21 cellular contexts compared by ENCODE assay signal in genomic region chr9:133154097-133154989, GRCh38. TPM values are rescaled to one million over a fixed set of nuclear protein-coding genes. Genes with fewer than 3 reads are reported as not detected.
DNase-seq lines count a peak whose midpoint lies in the region; TF ChIP-seq lines count a peak whose summit lies in the region.
"Had no signal": no experiment of that assay in that cellular context is flagged by ENCODE, and none has a peak within 500 bp of the region (broad histone marks: within the 10 kb centered on the region; RNA-seq: fewer than 3 reads in every experiment).

No MANE protein-coding gene starts in this region.

- H2AFZ ChIP-seq in trophoblast cell (ENCODE audit: insufficient read depth, low read length, poor library complexity), result no peak overlapping the region

- no peak for TF ChIP-seq EP300 in Ishikawa (IDR thresholded peaks at IDR 0.05; ENCODE audit: borderline replicate concordance)

- no peaks in the 10 kb centered on the region for H3K36me3 Mint-ChIP-seq in activated naive CD4-positive, alpha-beta T cell treated with anti-CD3 and anti-CD28 coated beads, Interleukin-2, amount 10 ng/mL, durations not matched to agents 7 days and 5 days
- no peaks in the 10 kb centered on the region for H3K36me3 Mint-ChIP-seq in progenitor cell of endocrine pancreas (ENCODE audit: insufficient read depth)
- H3K36me3 Mint-ChIP-seq: IgD-negative memory B cell had no signal

- no peak overlapping the region for H3K4me3 ChIP-seq in trophoblast cell (ENCODE audit: low read depth, low read length)
- H3K4me3 ChIP-seq: SJCRH30 had no signal

- no peak overlapping the region for H2BK120ac ChIP-seq in trophoblast cell (ENCODE audit: insufficient read depth, low read length, poor library complexity)

- H3K27me3 Mint-ChIP-seq in activated naive CD4-positive, alpha-beta T cell treated with anti-CD3 and anti-CD28 coated beads, Interleukin-2, amount 10 ng/mL, durations not matched to agents 7 days and 5 days, result peaks cover 5% of the 10 kb centered on the region
- no peaks in the 10 kb centered on the region for H3K27me3 Mint-ChIP-seq in progenitor cell of endocrine pancreas
- H3K27me3 Mint-ChIP-seq: CD4-positive, alpha-beta T cell; IgD-negative memory B cell had no signal

- no peak overlapping the region for H3K27ac Mint-ChIP-seq in activated naive CD4-positive, alpha-beta T cell treated with anti-CD3 and anti-CD28 coated beads, Interleukin-2, amount 10 ng/mL, durations not matched to agents 7 days and 5 days
- H3K27ac Mint-ChIP-seq in progenitor cell of endocrine pancreas, result peak overlapping the region; percentile 67
- H3K27ac Mint-ChIP-seq: CD4-positive, alpha-beta T cell had no signal

- H4K91ac ChIP-seq in trophoblast cell (ENCODE audit: low read depth, low read length), result no peak overlapping the region

- H3K36me3 ChIP-seq in trophoblast cell (ENCODE audit: control insufficient read depth in 1 of 2, insufficient read depth in 2 of 2, low read length in 2 of 2), result peaks cover 11 to 18% of the 10 kb centered on the region in 2 experiments
- H3K36me3 ChIP-seq: BE2C, SJCRH30 had no signal

- TF ChIP-seq POLR2A in erythroblast (IDR thresholded peaks at IDR 0.05; ENCODE audit: low read length), result peak; percentile 26

- no peaks in the 10 kb centered on the region for H3K9me3 Mint-ChIP-seq in activated naive CD4-positive, alpha-beta T cell treated with anti-CD3 and anti-CD28 coated beads, Interleukin-2, amount 10 ng/mL, durations not matched to agents 7 days and 5 days
- H3K9me3 Mint-ChIP-seq in progenitor cell of endocrine pancreas (ENCODE audit: low read depth), result no peaks in the 10 kb centered on the region
- H3K9me3 Mint-ChIP-seq: CD4-positive, alpha-beta T cell; IgD-negative memory B cell had no signal

- H3K14ac ChIP-seq in trophoblast cell (ENCODE audit: low read length), result no peak overlapping the region

- H3K4ac ChIP-seq in trophoblast cell (ENCODE audit: low read depth, low read length), result no peak overlapping the region

- H4K12ac ChIP-seq in trophoblast cell (ENCODE audit: low read depth, low read length), result no peak overlapping the region

- H3K27ac ChIP-seq in trophoblast cell (ENCODE audit: low read depth, low read length), result no peak overlapping the region
- H3K27ac ChIP-seq: HL-60, SJCRH30 had no signal

- no peak overlapping the region for H2BK5ac ChIP-seq in trophoblast cell (ENCODE audit: low read depth, low read length, poor library complexity)

- no peaks in the 10 kb centered on the region for H3K27me3 ChIP-seq in trophoblast cell (ENCODE audit: insufficient read depth, low read length)
- H3K27me3 ChIP-seq: BE2C had no signal

- no peak overlapping the region for H4K8ac ChIP-seq in trophoblast cell (ENCODE audit: low read depth, low read length)

- H3K79me2 ChIP-seq in trophoblast cell (ENCODE audit: control insufficient read depth, insufficient read depth, low read length, poor library complexity), result peaks cover 2% of the 10 kb centered on the region

- H2BK12ac ChIP-seq in trophoblast cell (ENCODE audit: low read length), result no peak overlapping the region

- no peak overlapping the region for H3K9ac ChIP-seq in trophoblast cell (ENCODE audit: low read length)

- H2AK5ac ChIP-seq in trophoblast cell (ENCODE audit: low read length), result no peak overlapping the region

- H3K9me3 ChIP-seq in trophoblast cell (ENCODE audit: insufficient read depth, low read depth, low read length), result no peaks in the 10 kb centered on the region
- H3K9me3 ChIP-seq: BE2C, Caco-2, SJCRH30 had no signal

- H3K79me1 ChIP-seq in trophoblast cell (ENCODE audit: low read length), result peaks cover 3% of the 10 kb centered on the region

- no peak overlapping the region for H3K18ac ChIP-seq in trophoblast cell (ENCODE audit: low read length)

- peak; percentile 18 for DNase-seq in activated naive CD4-positive, alpha-beta T cell treated with anti-CD3 and anti-CD28 coated beads, Interleukin-2, amount 10 ng/mL, durations not matched to agents 7 days and 5 days
- DNase-seq in activated naive CD4-positive, alpha-beta T cell (lab: John Stamatoyannopoulos, UW), result no peak
- DNase-seq in erythroblast (lab: John Stamatoyannopoulos, UW) (no peak), progenitor cell of endocrine pancreas (ENCODE audit: low spot score, unreplicated experiment) (no peak), trophoblast cell (no peak), NCI-H2171 treated with DMSO at 0.1 percent for 48 hours (lab: John Stamatoyannopoulos, UW) (no peak), NCI-H1092 (lab: John Stamatoyannopoulos, UW) (no peak)
- DNase-seq: BE2C; Caco-2; CD4-positive, alpha-beta T cell; NCI-H1105; NCI-H510A; NCI-H82; PC-3; RPMI8226; SJCRH30 had no signal

- H3K4me1 ChIP-seq in trophoblast cell (ENCODE audit: control insufficient read depth in 1 of 2, insufficient read depth in 2 of 2, low read length in 2 of 2), result peaks cover 3% of the 10 kb centered on the region in 2 experiments
- H3K4me1 ChIP-seq: Caco-2, SJCRH30 had no signal

- H3K4me1 Mint-ChIP-seq in activated naive CD4-positive, alpha-beta T cell treated with anti-CD3 and anti-CD28 coated beads, Interleukin-2, amount 10 ng/mL, durations not matched to agents 7 days and 5 days, result peaks cover 9% of the 10 kb centered on the region
- H3K4me1 Mint-ChIP-seq in progenitor cell of endocrine pancreas (ENCODE audit: low read depth), result no peaks in the 10 kb centered on the region

- TF ChIP-seq CTCF in progenitor cell of endocrine pancreas (IDR thresholded peaks at IDR 0.05; ENCODE audit: unreplicated experiment), result no peak

- H3K23ac ChIP-seq in trophoblast cell (ENCODE audit: low read length), result no peak overlapping the region

- no peak for TF ChIP-seq RAD21 in Ishikawa (IDR thresholded peaks at IDR 0.05; ENCODE audit: low read depth)

- H3K4me2 ChIP-seq in trophoblast cell (ENCODE audit: low read length), result no peak overlapping the region

- CTCF ChIA-PET in activated naive CD4-positive, alpha-beta T cell treated with anti-CD3 and anti-CD28 coated beads, Interleukin-2, amount 10 ng/mL, durations not matched to agents 7 days and 5 days (lab: Charles Lee), result interaction anchor here (1.4 kb wide), 1 partner anchor 114 kb away, joined by 4 read pairs; no protein-coding TSS in a partner anchor

- no CpG with 5 or more reads among the region's 13 CpGs for WGBS in trophoblast cell (ENCODE audit: extremely low coverage, insufficient coverage, insufficient read length)

- no peak overlapping the region for H3K4me3 Mint-ChIP-seq in activated naive CD4-positive, alpha-beta T cell treated with anti-CD3 and anti-CD28 coated beads, Interleukin-2, amount 10 ng/mL, durations not matched to agents 7 days and 5 days
- no peak overlapping the region for H3K4me3 Mint-ChIP-seq in progenitor cell of endocrine pancreas (ENCODE audit: low read depth)
- H3K4me3 Mint-ChIP-seq: CD4-positive, alpha-beta T cell had no signal

TF ChIP-seq in Ishikawa, 13 proteins besides CTCF, POLR2A, EP300 and RAD21:
- TF ChIP-seq, protein P1, sequence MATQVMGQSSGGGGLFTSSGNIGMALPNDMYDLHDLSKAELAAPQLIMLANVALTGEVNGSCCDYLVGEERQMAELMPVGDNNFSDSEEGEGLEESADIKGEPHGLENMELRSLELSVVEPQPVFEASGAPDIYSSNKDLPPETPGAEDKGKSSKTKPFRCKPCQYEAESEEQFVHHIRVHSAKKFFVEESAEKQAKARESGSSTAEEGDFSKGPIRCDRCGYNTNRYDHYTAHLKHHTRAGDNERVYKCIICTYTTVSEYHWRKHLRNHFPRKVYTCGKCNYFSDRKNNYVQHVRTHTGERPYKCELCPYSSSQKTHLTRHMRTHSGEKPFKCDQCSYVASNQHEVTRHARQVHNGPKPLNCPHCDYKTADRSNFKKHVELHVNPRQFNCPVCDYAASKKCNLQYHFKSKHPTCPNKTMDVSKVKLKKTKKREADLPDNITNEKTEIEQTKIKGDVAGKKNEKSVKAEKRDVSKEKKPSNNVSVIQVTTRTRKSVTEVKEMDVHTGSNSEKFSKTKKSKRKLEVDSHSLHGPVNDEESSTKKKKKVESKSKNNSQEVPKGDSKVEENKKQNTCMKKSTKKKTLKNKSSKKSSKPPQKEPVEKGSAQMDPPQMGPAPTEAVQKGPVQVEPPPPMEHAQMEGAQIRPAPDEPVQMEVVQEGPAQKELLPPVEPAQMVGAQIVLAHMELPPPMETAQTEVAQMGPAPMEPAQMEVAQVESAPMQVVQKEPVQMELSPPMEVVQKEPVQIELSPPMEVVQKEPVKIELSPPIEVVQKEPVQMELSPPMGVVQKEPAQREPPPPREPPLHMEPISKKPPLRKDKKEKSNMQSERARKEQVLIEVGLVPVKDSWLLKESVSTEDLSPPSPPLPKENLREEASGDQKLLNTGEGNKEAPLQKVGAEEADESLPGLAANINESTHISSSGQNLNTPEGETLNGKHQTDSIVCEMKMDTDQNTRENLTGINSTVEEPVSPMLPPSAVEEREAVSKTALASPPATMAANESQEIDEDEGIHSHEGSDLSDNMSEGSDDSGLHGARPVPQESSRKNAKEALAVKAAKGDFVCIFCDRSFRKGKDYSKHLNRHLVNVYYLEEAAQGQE (IDR thresholded peaks at IDR 0.05; ENCODE audit: low read depth), result no peak
- peak; percentile 37; the same call in 1 of the 2 replicates for TF ChIP-seq USF1 (IDR thresholded peaks at IDR 0.05)

RNA-seq across cellular contexts. Expression of gene GBGT1, which starts 9.4 kb away (rescaled TPM):
- 5.2 and 7.3 TPM in 2 replicates for total RNA-seq in progenitor cell of endocrine pancreas
- polyA plus RNA-seq in trophoblast cell (2013), result 10.3 and 11.1 TPM in 2 replicates
- total RNA-seq: PC-3 had no signal

RNA-seq across cellular contexts. Expression of gene RALGDS, which starts 33.3 kb away (rescaled TPM):
- total RNA-seq in progenitor cell of endocrine pancreas, result 82.3 and 84.6 TPM in 2 replicates
- 39.2 and 39.5 TPM in 2 replicates for polyA plus RNA-seq in trophoblast cell (2013)

RNA-seq across cellular contexts. Expression of gene OBP2B, which starts 54.7 kb away (rescaled TPM):
- not detected in 2 replicates for total RNA-seq in progenitor cell of endocrine pancreas
- polyA plus RNA-seq in trophoblast cell (2013), result 0.12 and 0.14 TPM in 2 replicates
- total RNA-seq: Caco-2; CD4-positive, alpha-beta T cell; HT1080; LHCN-M2; PC-3; SJCRH30 had no signal
- polyA plus RNA-seq: IgD-negative memory B cell had no signal
